ENCODE assay signal across 30 cellular contexts in the genomic region with DNA sequence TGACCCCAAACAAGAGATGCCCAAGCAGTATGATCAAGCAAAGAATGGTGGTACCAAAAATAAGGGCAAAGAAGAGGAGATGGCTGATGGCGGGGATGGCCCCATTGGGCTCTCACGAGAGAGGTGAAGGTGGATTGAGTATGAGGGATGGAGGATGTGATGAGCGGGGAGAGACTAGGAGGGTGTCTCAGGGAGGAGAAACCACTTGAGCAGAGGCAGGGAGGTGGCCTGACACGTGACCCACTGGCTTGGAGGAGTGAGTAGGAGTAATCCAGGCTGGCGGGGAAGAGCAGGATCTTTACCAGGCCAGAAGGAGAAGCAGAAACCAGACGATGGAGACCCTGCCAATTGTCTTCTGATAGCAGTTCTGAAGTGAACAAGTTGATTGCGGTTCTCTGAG.
"Had no signal": no experiment of that assay in that cellular context is flagged by ENCODE, and none has a peak within 500 bp of the region (broad histone marks: within the 10 kb centered on the region; RNA-seq: fewer than 3 reads in every experiment).

No MANE protein-coding gene starts in this region.

- H2AFZ ChIP-seq: hepatocyte had no signal

- H3K27me3 ChIP-seq: ascending aorta, brain microvascular endothelial cell, dorsolateral prefrontal cortex, esophagus muscularis mucosa, foreskin keratinocyte, gastrocnemius medialis, heart left ventricle, hepatocyte had no signal

- H3K79me2 ChIP-seq: hepatocyte had no signal

- H3K27ac Mint-ChIP-seq: activated CD4-positive, alpha-beta memory T cell treated with anti-CD3 and anti-CD28 coated beads, Interleukin-2, amount 10 ng/mL, durations not matched to agents 7 days and 5 days; activated CD4-positive, alpha-beta T cell treated with anti-CD3 and anti-CD28 coated beads, Interleukin-2, amount 10 ng/mL, durations not matched to agents 7 days and 5 days; activated naive CD4-positive, alpha-beta T cell treated with anti-CD3 and anti-CD28 coated beads, Interleukin-2, amount 10 ng/mL, durations not matched to agents 7 days and 5 days; activated naive CD4-positive, alpha-beta T cell treated with anti-CD3 and anti-CD28 coated beads, Interleukin-2, amount 50 U/mL, for 72 hours; activated T-cell treated with anti-CD3 and anti-CD28 coated beads, Interleukin-2, amount 50 U/mL, for 24 hours; activated T-cell treated with anti-CD3 and anti-CD28 coated beads, Interleukin-2, amount 50 U/mL, for 72 hours; endodermal cell; T-helper 17 cell; T-helper 2 cell treated with Interferon-gamma antibody and Interleukin-4, amounts not matched to agents 5 μg/mL and 100 μg/mL, for 36 hours had no signal

- H3K4me1 ChIP-seq: ascending aorta, foreskin keratinocyte, gastrocnemius medialis had no signal

- ATAC-seq: foreskin keratinocyte, gastrocnemius medialis, heart left ventricle, T-helper 17 cell had no signal

- H3K36me3 ChIP-seq: brain microvascular endothelial cell, gastrocnemius medialis had no signal

- H3K27me3 Mint-ChIP-seq: activated CD4-positive, alpha-beta T cell treated with anti-CD3 and anti-CD28 coated beads, Interleukin-2, amount 10 ng/mL, durations not matched to agents 7 days and 5 days; activated naive CD4-positive, alpha-beta T cell treated with anti-CD3 and anti-CD28 coated beads, Interleukin-2, amount 10 ng/mL, durations not matched to agents 7 days and 5 days; activated T-cell treated with anti-CD3 and anti-CD28 coated beads, Interleukin-2, amount 50 U/mL, for 24 hours; T-helper 17 cell had no signal

- FAIRE-seq: bronchial epithelial cell, colon had no signal

- H3K4me3 Mint-ChIP-seq: activated CD4-positive, alpha-beta memory T cell treated with anti-CD3 and anti-CD28 coated beads, Interleukin-2, amount 10 ng/mL, durations not matched to agents 7 days and 5 days; activated CD4-positive, alpha-beta T cell treated with anti-CD3 and anti-CD28 coated beads, Interleukin-2, amount 10 ng/mL, durations not matched to agents 7 days and 5 days; activated naive CD4-positive, alpha-beta T cell treated with anti-CD3 and anti-CD28 coated beads, Interleukin-2, amount 10 ng/mL, durations not matched to agents 7 days and 5 days; activated T-cell treated with anti-CD3 and anti-CD28 coated beads, Interleukin-2, amount 50 U/mL, for 24 hours; activated T-cell treated with anti-CD3 and anti-CD28 coated beads, Interleukin-2, amount 50 U/mL, for 72 hours; endodermal cell; T-helper 17 cell; T-helper 2 cell treated with Interferon-gamma antibody and Interleukin-4, amounts not matched to agents 5 μg/mL and 100 μg/mL, for 36 hours had no signal

- DNase-seq: activated CD4-positive, alpha-beta memory T cell treated with anti-CD3 and anti-CD28 coated beads, Interleukin-2, amount 10 ng/mL, durations not matched to agents 7 days and 5 days; activated CD4-positive, alpha-beta T cell treated with anti-CD3 and anti-CD28 coated beads for 1 hour; activated CD4-positive, alpha-beta T cell treated with anti-CD3 and anti-CD28 coated beads for 4 hours; activated CD4-positive, alpha-beta T cell treated with anti-CD3 and anti-CD28 coated beads, Interleukin-2, amount 50 U/mL, for 4 hours; activated CD8-positive, alpha-beta memory T cell treated with anti-CD3 and anti-CD28 coated beads, Interleukin-2, amount 50 U/mL, for 48 hours; activated gamma-delta T cell; activated naive CD4-positive, alpha-beta T cell; activated T-cell treated with anti-CD3 and anti-CD28 coated beads for 4 hours; activated T-cell treated with anti-CD3 and anti-CD28 coated beads, Interleukin-2, amount 50 U/mL, for 24 hours; brain microvascular endothelial cell; dorsolateral prefrontal cortex; effector memory CD4-positive, alpha-beta T cell; endodermal cell; foreskin keratinocyte; gastrocnemius medialis; glutamatergic neuron; heart left ventricle; T-helper 1 cell; T-helper 17 cell; T1000 had no signal

- H3K4me1 Mint-ChIP-seq: activated CD4-positive, alpha-beta memory T cell treated with anti-CD3 and anti-CD28 coated beads, Interleukin-2, amount 10 ng/mL, durations not matched to agents 7 days and 5 days; endodermal cell; T-helper 17 cell had no signal

- H3K27ac ChIP-seq: ascending aorta, brain microvascular endothelial cell, dorsolateral prefrontal cortex, esophagus muscularis mucosa, foreskin keratinocyte, gastrocnemius medialis, heart left ventricle, hepatocyte had no signal

- H3K4me2 ChIP-seq: hepatocyte had no signal

- H3K9me3 ChIP-seq: ascending aorta, esophagus muscularis mucosa, gastrocnemius medialis had no signal

- H3K4me3 ChIP-seq: ascending aorta, dorsolateral prefrontal cortex, esophagus muscularis mucosa, gastrocnemius medialis, heart left ventricle, hepatocyte had no signal
